Comparison of ENCODE assay signal across 8 cellular contexts in the genomic region with DNA sequence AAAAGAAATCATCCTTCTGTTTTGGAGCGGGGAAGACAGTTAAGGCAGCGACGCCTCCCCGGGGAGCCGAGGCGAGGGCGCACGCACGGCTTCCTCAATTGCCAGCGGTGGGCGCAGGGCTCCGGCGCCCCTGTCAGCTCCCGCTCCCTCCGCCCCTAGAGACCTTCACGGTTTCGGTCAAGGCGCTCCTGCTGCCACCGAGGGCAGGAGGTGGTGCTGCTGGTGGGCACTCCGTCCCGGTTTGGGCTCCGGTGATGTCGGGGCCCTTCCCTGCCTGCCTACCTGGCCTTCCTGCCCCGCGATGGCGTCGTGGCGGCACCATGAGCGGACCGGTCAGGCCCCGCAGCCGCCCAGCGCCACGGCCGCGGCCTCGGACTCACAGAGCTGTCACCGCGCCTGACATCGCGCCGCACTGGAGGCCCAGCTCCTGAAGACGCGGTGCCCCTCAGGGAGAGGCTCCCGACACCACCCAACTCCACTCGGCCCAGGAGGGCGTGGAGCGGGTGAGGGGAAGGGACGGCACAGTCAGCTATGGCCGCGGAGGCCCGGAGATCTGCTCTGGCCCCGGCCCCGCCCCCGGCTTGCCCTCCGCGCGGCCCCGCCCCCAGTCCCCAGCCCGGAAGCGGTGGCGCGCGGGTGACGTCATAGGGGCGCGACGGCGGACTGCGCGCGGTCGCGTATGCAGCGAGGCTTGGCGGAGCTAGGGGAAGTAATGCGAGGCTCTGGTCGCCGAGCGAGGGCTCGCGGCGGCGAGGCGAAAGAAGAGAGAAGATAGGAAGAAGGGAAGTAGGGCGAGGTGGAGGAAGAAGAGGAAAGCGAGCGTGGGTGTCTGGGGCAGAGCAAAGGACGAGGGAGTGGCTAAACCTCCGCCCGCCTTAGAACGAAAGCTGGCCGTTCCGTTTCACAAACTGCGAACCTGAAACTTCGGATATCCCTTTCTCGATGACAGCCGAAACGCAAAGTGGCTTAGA. TPM values are rescaled to one million over a fixed set of nuclear protein-coding genes. Genes with fewer than 3 reads are reported as not detected.
DNase-seq lines count a peak whose midpoint lies in the region; TF ChIP-seq lines count a peak whose summit lies in the region.

A gene with protein sequence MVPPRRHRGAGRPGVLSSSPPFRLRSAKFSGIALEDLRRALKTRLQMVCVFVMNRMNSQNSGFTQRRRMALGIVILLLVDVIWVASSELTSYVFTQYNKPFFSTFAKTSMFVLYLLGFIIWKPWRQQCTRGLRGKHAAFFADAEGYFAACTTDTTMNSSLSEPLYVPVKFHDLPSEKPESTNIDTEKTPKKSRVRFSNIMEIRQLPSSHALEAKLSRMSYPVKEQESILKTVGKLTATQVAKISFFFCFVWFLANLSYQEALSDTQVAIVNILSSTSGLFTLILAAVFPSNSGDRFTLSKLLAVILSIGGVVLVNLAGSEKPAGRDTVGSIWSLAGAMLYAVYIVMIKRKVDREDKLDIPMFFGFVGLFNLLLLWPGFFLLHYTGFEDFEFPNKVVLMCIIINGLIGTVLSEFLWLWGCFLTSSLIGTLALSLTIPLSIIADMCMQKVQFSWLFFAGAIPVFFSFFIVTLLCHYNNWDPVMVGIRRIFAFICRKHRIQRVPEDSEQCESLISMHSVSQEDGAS (minus strand): TSS at position 555 of the 971 bp plus-strand sequence. CDS start 233 bp downstream, at position 322.

- H3K27me3 ChIP-seq in HAP-1 (ENCODE audit: low read depth) (no peaks in the 10 kb centered on the region), MG63 (no peaks in the 10 kb centered on the region)

- H3K36me3 ChIP-seq in ES-I3 (ENCODE audit: insufficient read depth, low read length) (no peaks in the 10 kb centered on the region; the same call in 1 of the 2 replicates), HAP-1 (replicated peaks) (peaks cover 11% of the 10 kb centered on the region), MG63 (peaks cover 6% of the 10 kb centered on the region)

- H3K4me3 Mint-ChIP-seq in nephron progenitor cell = peak within 1 kb of the TSS; percentile 93
- H3K4me3 Mint-ChIP-seq in stimulated activated naive CD8-positive, alpha-beta T cell treated with anti-CD3 and anti-CD28 coated beads, Interleukin-15, Interleukin-2, amounts not matched to agents 100 ng/mL and 50 ng/mL, for 24 hours = peak within 1 kb of the TSS; percentile 88

- H3K36me3 Mint-ChIP-seq in nephron progenitor cell (ENCODE audit: low read depth) = peaks cover 13% of the 10 kb centered on the region
- peaks cover 12% of the 10 kb centered on the region for H3K36me3 Mint-ChIP-seq in stimulated activated naive CD8-positive, alpha-beta T cell treated with anti-CD3 and anti-CD28 coated beads, Interleukin-15, Interleukin-2, amounts not matched to agents 100 ng/mL and 50 ng/mL, for 24 hours (ENCODE audit: low read depth)

- H3K4me1 ChIP-seq in ES-I3 (ENCODE audit: insufficient read depth, low read length) (peaks cover 4% of the 10 kb centered on the region; the same call in 1 of the 2 replicates), HAP-1 (peaks cover 4% of the 10 kb centered on the region; the same call in 1 of the 2 replicates)

- H3K4me1 Mint-ChIP-seq in nephron progenitor cell = peaks cover 24% of the 10 kb centered on the region
- peaks cover 29% of the 10 kb centered on the region for H3K4me1 Mint-ChIP-seq in stimulated activated naive CD8-positive, alpha-beta T cell treated with anti-CD3 and anti-CD28 coated beads, Interleukin-15, Interleukin-2, amounts not matched to agents 100 ng/mL and 50 ng/mL, for 24 hours (ENCODE audit: low read depth)

- peak within 1 kb of the TSS; percentile 99 for H3K9ac ChIP-seq in ES-I3 (ENCODE audit: low read depth, low read length)

- DNase-seq in HAP-1 (ENCODE audit: low spot score in 2 of 2) (peak; percentile 86 to 93), MG63 (peak; percentile 91), SHP77 (lab: John Stamatoyannopoulos, UW) (peak; percentile 83 to 88), fibroblast of pulmonary artery (ENCODE audit: low read depth) (peak; percentile 90), nephron progenitor cell (peak; percentile 98)
- DNase-seq in activated effector memory CD4-positive, alpha-beta T cell treated with Interleukin-2 at 50 U/mL for 16 hours = peak; percentile 90

- no peaks in the 10 kb centered on the region for H3K9me3 Mint-ChIP-seq in nephron progenitor cell
- H3K9me3 Mint-ChIP-seq in stimulated activated naive CD8-positive, alpha-beta T cell treated with anti-CD3 and anti-CD28 coated beads, Interleukin-15, Interleukin-2, amounts not matched to agents 100 ng/mL and 50 ng/mL, for 24 hours = no peaks in the 10 kb centered on the region

- peak within 1 kb of the TSS; percentile 99 for H3K27ac Mint-ChIP-seq in nephron progenitor cell
- peak within 1 kb of the TSS; percentile 97 for H3K27ac Mint-ChIP-seq in stimulated activated naive CD8-positive, alpha-beta T cell treated with anti-CD3 and anti-CD28 coated beads, Interleukin-15, Interleukin-2, amounts not matched to agents 100 ng/mL and 50 ng/mL, for 24 hours

- H3K9me3 ChIP-seq in ES-I3 (ENCODE audit: control insufficient read depth, insufficient read depth, low read length) (no peaks in the 10 kb centered on the region), HAP-1 (no peaks in the 10 kb centered on the region), MG63 (no peaks in the 10 kb centered on the region)

- TF ChIP-seq CTCF in fibroblast of pulmonary artery (IDR thresholded peaks at IDR 0.05; ENCODE audit: low read length, missing control alignments) = no peak
- no peak for TF ChIP-seq CTCF in nephron progenitor cell (IDR thresholded peaks at IDR 0.05)

- in situ Hi-C loops in HAP-1 (cut with MboI; ENCODE audit: low sequenced_read_pairs) = loop anchor here (10.0 kb wide), 1 partner anchor 138 kb away; a partner anchor contains a TSS

- H3K27me3 Mint-ChIP-seq in nephron progenitor cell (ENCODE audit: low read depth, poor library complexity) = no peaks in the 10 kb centered on the region
- H3K27me3 Mint-ChIP-seq in stimulated activated naive CD8-positive, alpha-beta T cell treated with anti-CD3 and anti-CD28 coated beads, Interleukin-15, Interleukin-2, amounts not matched to agents 100 ng/mL and 50 ng/mL, for 24 hours = no peaks in the 10 kb centered on the region

- H3K4me3 ChIP-seq in HAP-1 (peak within 1 kb of the TSS; percentile 85), MG63 (peak within 1 kb of the TSS; percentile 97), fibroblast of pulmonary artery (replicated peaks; ENCODE audit: low read depth, low read length) (peak within 1 kb of the TSS; percentile 76)

RNA-seq across cellular contexts. Expression of the gene that starts here (rescaled TPM):
- total RNA-seq in MG63 (2014; rRNA removed; shearing (Covaris generic); ENCODE audit: low replicate concordance) = 61.1 and 66.1 TPM in 2 replicates

Comparison
In these comparisons a context has a peak if more than half of its experiments do, and no peak if none do; other contexts are left out.
1. Peak in every context shown above with its lines: DNase-seq and H3K4me3 ChIP-seq.